Comparison of ENCODE assay signal across 18 cellular contexts in genomic region chr6:155694429-155694795, GRCh38.
"Had no signal": no experiment of that assay in that cellular context is flagged by ENCODE, and none has a peak within 500 bp of the region (broad histone marks: within the 10 kb centered on the region; RNA-seq: fewer than 3 reads in every experiment).

No MANE protein-coding gene starts in this region.

- H3K27ac ChIP-seq: esophagus muscularis mucosa, neutrophil, testis had no signal

- H3K36me3 Mint-ChIP-seq: naive thymus-derived CD4-positive, alpha-beta T cell had no signal

- H3K27me3 ChIP-seq: esophagus muscularis mucosa, neutrophil, testis had no signal

- H3K36me3 ChIP-seq: esophagus muscularis mucosa, neutrophil had no signal

- DNase-seq: activated CD4-positive, alpha-beta T cell treated with anti-CD3 and anti-CD28 coated beads, Interleukin-2, amount 50 U/mL, for 48 hours; activated naive CD4-positive, alpha-beta T cell treated with anti-CD3 and anti-CD28 coated beads for 36 hours; caudate nucleus; glutamatergic neuron; left cardiac atrium; midbrain; naive thymus-derived CD4-positive, alpha-beta T cell; right cardiac atrium; stimulated activated CD4-positive, alpha-beta T cell treated with anti-CD3 and anti-CD28 coated beads, Interleukin-4, amount 100 ng/mL, for 4 hours; T-helper 1 cell; T1000; testis had no signal

- H3K4me1 Mint-ChIP-seq: activated T-helper 17 cell treated with anti-CD3 and anti-CD28 coated beads, Interleukin-2, amount 50 U/mL, for 72 hours; naive thymus-derived CD4-positive, alpha-beta T cell had no signal

- H3K4me2 ChIP-seq: smooth muscle cell had no signal

- H3K4me3 Mint-ChIP-seq: activated naive CD4-positive, alpha-beta T cell treated with anti-CD3 and anti-CD28 coated beads for 36 hours; activated T-helper 17 cell treated with anti-CD3 and anti-CD28 coated beads, Interleukin-2, amount 50 U/mL, for 72 hours; naive thymus-derived CD4-positive, alpha-beta T cell; stimulated activated naive CD8-positive, alpha-beta T cell treated with anti-CD3 and anti-CD28 coated beads, Interleukin-15, Interleukin-2, amounts not matched to agents 100 ng/mL and 50 ng/mL, for 24 hours had no signal

- H3K9me3 ChIP-seq: esophagus muscularis mucosa, neutrophil, testis had no signal

- H3K4me1 ChIP-seq: esophagus muscularis mucosa, testis had no signal

- H3K27ac Mint-ChIP-seq: activated naive CD4-positive, alpha-beta T cell treated with anti-CD3 and anti-CD28 coated beads for 36 hours; activated T-helper 17 cell treated with anti-CD3 and anti-CD28 coated beads, Interleukin-2, amount 50 U/mL, for 72 hours; naive thymus-derived CD4-positive, alpha-beta T cell; stimulated activated naive CD8-positive, alpha-beta T cell treated with anti-CD3 and anti-CD28 coated beads, Interleukin-15, Interleukin-2, amounts not matched to agents 100 ng/mL and 50 ng/mL, for 24 hours had no signal

- H3K27me3 Mint-ChIP-seq: naive thymus-derived CD4-positive, alpha-beta T cell; stimulated activated naive CD8-positive, alpha-beta T cell treated with anti-CD3 and anti-CD28 coated beads, Interleukin-15, Interleukin-2, amounts not matched to agents 100 ng/mL and 50 ng/mL, for 24 hours had no signal

- H3K4me3 ChIP-seq: esophagus muscularis mucosa, lung, smooth muscle cell, testis had no signal

- H3K9me3 Mint-ChIP-seq: activated naive CD4-positive, alpha-beta T cell treated with anti-CD3 and anti-CD28 coated beads for 36 hours; activated T-helper 17 cell treated with anti-CD3 and anti-CD28 coated beads, Interleukin-2, amount 50 U/mL, for 72 hours; naive thymus-derived CD4-positive, alpha-beta T cell; stimulated activated naive CD8-positive, alpha-beta T cell treated with anti-CD3 and anti-CD28 coated beads, Interleukin-15, Interleukin-2, amounts not matched to agents 100 ng/mL and 50 ng/mL, for 24 hours had no signal
